Comparison of ENCODE assay signal across 9 cellular contexts in the genomic region with DNA sequence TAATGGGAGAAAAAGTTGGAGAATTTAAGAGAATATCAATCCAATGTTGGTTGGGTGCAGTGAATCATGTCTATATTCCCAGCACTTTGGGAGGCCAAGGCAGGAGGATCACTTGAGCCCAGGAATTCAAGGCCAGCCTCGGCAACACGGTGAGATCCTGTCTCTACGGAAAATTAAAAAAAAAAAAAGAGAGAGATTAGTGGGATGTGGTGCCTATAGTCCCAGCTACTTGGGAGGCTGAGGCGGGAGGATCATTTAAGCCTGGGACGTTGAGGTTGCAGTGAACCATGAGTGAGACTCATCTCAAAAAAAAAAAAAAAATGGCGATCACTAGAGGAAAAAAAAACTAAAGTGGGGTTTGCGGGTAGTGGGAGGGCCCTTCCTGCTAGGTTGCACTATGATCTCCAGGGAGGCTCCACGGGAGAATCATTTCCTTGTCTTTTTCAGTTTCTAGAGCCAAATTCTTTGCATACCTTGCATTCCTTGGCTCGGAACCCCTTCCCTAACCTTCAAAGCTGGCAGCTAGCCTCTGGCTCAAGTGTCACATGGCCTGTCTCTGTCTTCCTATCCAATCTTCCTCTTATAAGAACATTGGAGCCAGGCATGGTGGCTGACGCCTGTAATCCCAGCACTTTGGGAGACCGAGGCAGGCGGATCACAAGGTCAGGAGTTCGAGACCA. TPM values are rescaled to one million over a fixed set of nuclear protein-coding genes. Genes with fewer than 3 reads are reported as not detected.
DNase-seq lines count a peak whose midpoint lies in the region; ATAC-seq and TF ChIP-seq lines count a peak whose summit lies in the region.
"Had no signal": no experiment of that assay in that cellular context is flagged by ENCODE, and none has a peak within 500 bp of the region (broad histone marks: within the 10 kb centered on the region; RNA-seq: fewer than 3 reads in every experiment).

No MANE protein-coding gene starts in this region.

- H3K79me2 ChIP-seq in PC-3 (ENCODE audit: low read length): no peaks in the 10 kb centered on the region

- H3K36me3 Mint-ChIP-seq in nephron progenitor cell (ENCODE audit: low read depth): no peaks in the 10 kb centered on the region
- H3K36me3 Mint-ChIP-seq: activated naive CD8-positive, alpha-beta T cell treated with anti-CD3 and anti-CD28 coated beads, Interleukin-2, amount 10 ng/mL, durations not matched to agents 7 days and 5 days had no signal

- H3K4me3 ChIP-seq in PC-3 (ENCODE audit: low read length): no peak overlapping the region
- no peak overlapping the region for H3K4me3 ChIP-seq in fibroblast of mammary gland (ENCODE audit: control insufficient read depth, low read depth, low read length)

- H2AFZ ChIP-seq in PC-3 (ENCODE audit: low read length): no peak overlapping the region

- 0 out of 2 replicates have a peak overlapping the region, but pooled peaks have one; percentile 15 for H3K9ac ChIP-seq in PC-3 (ENCODE audit: low read length)

- peak overlapping the region; percentile 54 for H3K4me2 ChIP-seq in PC-3 (ENCODE audit: low read length)

- no peak for TF ChIP-seq CTCF in PC-3 (conservative IDR thresholded peaks at IDR 0.05; ENCODE audit: low read depth, low read length)
- no peak for TF ChIP-seq CTCF in fibroblast of mammary gland (conservative IDR thresholded peaks at IDR 0.05; ENCODE audit: control insufficient read depth, insufficient read depth, low read depth, low read length)
- no peak for TF ChIP-seq CTCF in nephron progenitor cell (IDR thresholded peaks at IDR 0.05)

- H3K36me3 ChIP-seq in PC-3 (ENCODE audit: low read depth, low read length): no peaks in the 10 kb centered on the region

- no peaks in the 10 kb centered on the region for H3K27me3 ChIP-seq in PC-3 (ENCODE audit: low read length)

- no peaks in the 10 kb centered on the region for H3K9me3 Mint-ChIP-seq in nephron progenitor cell
- H3K9me3 Mint-ChIP-seq: activated naive CD8-positive, alpha-beta T cell treated with anti-CD3 and anti-CD28 coated beads, Interleukin-2, amount 10 ng/mL, durations not matched to agents 7 days and 5 days had no signal

- intact Hi-C loops in PC-3 (cut with micrococcal nuclease): loop anchor here (2.0 kb wide), 1 partner anchor 31 kb away; a partner anchor contains a TSS

- H3K4me3 Mint-ChIP-seq in nephron progenitor cell: no peak overlapping the region
- H3K4me3 Mint-ChIP-seq: activated naive CD8-positive, alpha-beta T cell treated with anti-CD3 and anti-CD28 coated beads, Interleukin-2, amount 10 ng/mL, durations not matched to agents 7 days and 5 days had no signal

- peak overlapping the region; percentile 84 for H3K27ac ChIP-seq in PC-3 (ENCODE audit: low read length)

- ATAC-seq in PC-3 (peak; percentile 80), GM18505 (IDR thresholded peaks at IDR 0.05; ENCODE audit: unreplicated experiment) (no peak), HG03442 (IDR thresholded peaks at IDR 0.05; ENCODE audit: unreplicated experiment) (no peak)

- peaks cover 19% of the 10 kb centered on the region for H3K4me1 ChIP-seq in PC-3 (ENCODE audit: insufficient read depth, low read length)

- CTCF ChIA-PET in PC-3 (lab: Charles Lee): interaction anchor here (0.7 kb wide), 1 partner anchor 549 kb away, joined by 6 read pairs; no protein-coding TSS in a partner anchor

- H3K9me3 ChIP-seq in PC-3 (ENCODE audit: low read length): no peaks in the 10 kb centered on the region

- no peaks in the 10 kb centered on the region for H3F3A ChIP-seq in PC-3 (ENCODE audit: low read length, unreplicated experiment)

- peaks cover 3% of the 10 kb centered on the region for H3K27me3 Mint-ChIP-seq in nephron progenitor cell (ENCODE audit: low read depth, poor library complexity)

- H3K4me1 Mint-ChIP-seq in nephron progenitor cell: peaks cover 29% of the 10 kb centered on the region

- TF ChIP-seq POLR2A in GM18505 (IDR thresholded peaks at IDR 0.05; ENCODE audit: borderline replicate concordance, extremely low read depth, insufficient read depth, insufficient read length): no peak

- H3K9me2 ChIP-seq in PC-3 (replicated peaks; ENCODE audit: low read length): no peaks in the 10 kb centered on the region

- H3K27ac Mint-ChIP-seq in nephron progenitor cell: peak overlapping the region; percentile 64
- H3K27ac Mint-ChIP-seq: activated naive CD8-positive, alpha-beta T cell treated with anti-CD3 and anti-CD28 coated beads, Interleukin-2, amount 10 ng/mL, durations not matched to agents 7 days and 5 days had no signal

- H4K20me1 ChIP-seq in PC-3 (ENCODE audit: low read length): no peaks in the 10 kb centered on the region

- POLR2A ChIA-PET in PC-3 (lab: Charles Lee; ENCODE audit: unreplicated experiment): no interaction called here

- BruUV-seq in PC-3 (replicated peaks; lab: Mats Ljungman, UMichigan): TSS peak; percentile 48

- DNase-seq in COLO829 (ENCODE audit: low spot score) (peak; percentile 57), PC-3 (peak; percentile 94), fibroblast of mammary gland (ENCODE audit: low read depth) (peak; percentile 88), nephron progenitor cell (peak; percentile 50), NCI-H2171 (lab: John Stamatoyannopoulos, UW) (no peak)
- DNase-seq in activated CD4-positive, alpha-beta T cell treated with anti-CD3 and anti-CD28 coated beads, Interleukin-2, amount 50 U/mL, for 48 hours: no peak
- DNase-seq: activated naive CD8-positive, alpha-beta T cell treated with anti-CD3 and anti-CD28 coated beads, Interleukin-2, amount 10 ng/mL, durations not matched to agents 7 days and 5 days had no signal

RNA-seq across cellular contexts. Expression of a gene that starts 5.8 kb away (rescaled TPM):
- total RNA-seq in PC-3 (2014; rRNA removed): 48.0 and 57.5 TPM in 2 replicates

RNA-seq across cellular contexts. Expression of a gene that starts 28.7 kb away (rescaled TPM):
- total RNA-seq in PC-3 (2014; rRNA removed): 28.6 and 36.4 TPM in 2 replicates

RNA-seq across cellular contexts. Expression of a gene that starts 30.3 kb away (rescaled TPM):
- total RNA-seq in PC-3 (2014; rRNA removed): 25.9 and 43.0 TPM in 2 replicates

RNA-seq across cellular contexts. Expression of a gene that starts 35.6 kb away (rescaled TPM):
- total RNA-seq in PC-3 (2014; rRNA removed): 23.4 and 27.5 TPM in 2 replicates
- total RNA-seq: activated naive CD8-positive, alpha-beta T cell treated with anti-CD3 and anti-CD28 coated beads, Interleukin-2, amount 10 ng/mL, durations not matched to agents 7 days and 5 days had no signal

RNA-seq across cellular contexts. Expression of a gene that starts 47.5 kb away (rescaled TPM):
- total RNA-seq in PC-3 (2014; rRNA removed): 56.2 and 57.3 TPM in 2 replicates

Comparison
In these comparisons a context has a peak if more than half of its experiments do, and no peak if none do; other contexts are left out.
1. DNase-seq: peak in COLO829 (single experiment), PC-3 (single experiment), fibroblast of mammary gland (single experiment) and nephron progenitor cell (single experiment); none in NCI-H2171 (single experiment) and activated CD4-positive, alpha-beta T cell treated with anti-CD3 and anti-CD28 coated beads, Interleukin-2, amount 50 U/mL, for 48 hours (0 of 2).